2 cellular contexts compared by ENCODE assay signal in genomic region chr16:49361731-49362130, GRCh38. TPM values are rescaled to one million over a fixed set of nuclear protein-coding genes. Genes with fewer than 3 reads are reported as not detected.
"Had no signal": no experiment of that assay in that cellular context is flagged by ENCODE, and none has a peak within 500 bp of the region (broad histone marks: within the 10 kb centered on the region; RNA-seq: fewer than 3 reads in every experiment).

No MANE protein-coding gene starts in this region.

RNA-seq across cellular contexts. Expression of gene C16orf78, which starts 11.9 kb away (rescaled TPM):
- total RNA-seq: G401, GM12878 had no signal
- polyA plus RNA-seq: GM12878 had no signal
